1 cellular context compared by ENCODE assay signal in genomic region chr19:7400815-7401214, GRCh38.
TF ChIP-seq lines count a peak whose summit lies in the region.

No MANE protein-coding gene starts in this region.

TF ChIP-seq in HepG2, 621 proteins besides CTCF, POLR2A, EP300 and RAD21 (continued from another document):
- TF ChIP-seq GMEB1 (CRISPR knock-in tag; IDR thresholded peaks at IDR 0.05; ENCODE audit: borderline replicate concordance) (no peak), ZNF660 (CRISPR knock-in tag; IDR thresholded peaks at IDR 0.05; ENCODE audit: borderline replicate concordance, low read depth) (no peak), PTBP1 (IDR thresholded peaks at IDR 0.05; ENCODE audit: low read depth, low read length, poor library complexity, severe bottlenecking) (no peak), GATAD2A (CRISPR knock-in tag; IDR thresholded peaks at IDR 0.05) (no peak), MAFF (IDR thresholded peaks at IDR 0.05; ENCODE audit: low read depth, low read length) (0 out of 2 replicates have a peak, but pooled peaks have one; percentile 10), ZFAT (CRISPR knock-in tag; conservative IDR thresholded peaks at IDR 0.05) (no peak), ZNF333 (CRISPR knock-in tag; IDR thresholded peaks at IDR 0.05; ENCODE audit: borderline replicate concordance) (no peak), MAFK (conservative IDR thresholded peaks at IDR 0.05 in 1 of 2, IDR thresholded peaks at IDR 0.05 in 1 of 2; ENCODE audit: low read length in 2 of 2) (0 out of 4 replicates have a peak, but pooled peaks have one; percentile 3 to 12), ZNF143 (CRISPR knock-in tag; IDR thresholded peaks at IDR 0.05) (no peak), PAXIP1 (CRISPR knock-in tag; conservative IDR thresholded peaks at IDR 0.05) (no peak)
